Comparison of ENCODE assay signal across 8 cellular contexts in the genomic region with DNA sequence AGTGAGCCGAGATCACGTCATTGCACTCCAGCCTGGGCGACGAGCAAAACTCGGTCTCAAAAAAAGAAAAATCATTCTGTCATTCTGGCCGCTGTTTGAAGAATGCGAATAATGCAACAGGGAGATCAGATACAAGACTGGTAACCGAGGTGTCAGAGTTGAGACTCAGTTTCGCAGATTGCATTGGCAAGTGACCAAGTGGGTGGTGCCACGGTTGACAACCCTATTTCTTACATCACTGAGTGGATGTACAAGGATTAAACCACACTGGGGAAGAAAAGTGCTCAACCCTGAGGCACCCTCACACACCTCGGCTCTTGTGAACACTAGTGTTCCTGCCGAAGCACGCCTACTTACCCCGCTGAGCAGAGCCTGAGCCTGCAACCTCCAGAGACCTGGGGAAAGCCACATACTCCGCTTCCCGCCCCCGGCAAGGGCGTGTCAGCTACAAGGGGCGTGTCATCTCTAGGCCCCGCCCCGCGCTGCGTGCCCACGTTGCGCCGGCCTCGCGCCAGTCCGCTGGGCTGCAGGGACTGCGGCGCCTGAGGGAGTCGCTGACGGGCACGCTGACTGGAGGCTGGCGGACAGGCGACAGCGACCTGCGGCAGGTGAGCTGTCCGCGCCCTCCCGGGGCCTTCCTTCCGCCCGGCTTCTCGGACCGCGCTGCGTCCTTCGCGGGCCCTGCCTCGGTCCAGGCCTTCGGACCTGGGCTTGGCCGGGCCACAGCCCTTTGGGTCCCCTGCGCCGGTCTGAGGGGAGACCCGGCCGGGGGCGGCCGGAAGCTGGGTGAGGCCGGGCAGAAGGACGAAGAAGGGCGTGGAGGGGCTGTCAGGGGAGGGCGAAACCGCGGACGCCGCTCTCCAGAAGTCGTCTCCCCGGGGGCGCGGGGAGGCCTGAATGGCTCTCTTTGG. TPM values are rescaled to one million over a fixed set of nuclear protein-coding genes. Genes with fewer than 3 reads are reported as not detected.
DNase-seq lines count a peak whose midpoint lies in the region; ATAC-seq and TF ChIP-seq lines count a peak whose summit lies in the region.

TSS of gene HMOX2 (plus strand) at position 519 of the 911 bp plus-strand sequence. CDS start 29,127 bp downstream, outside the sequence.

- H3K36me3 ChIP-seq in adipocyte (ENCODE audit: control insufficient read depth, insufficient read depth, low read length, severe bottlenecking) (no peaks in the 10 kb centered on the region), upper lobe of left lung (no peaks in the 10 kb centered on the region)

- WGBS in upper lobe of left lung, 2 donors = 15 to 49% methylated on average over 13 to 40 of the region's 70 CpGs

- H3K27me3 ChIP-seq in adipocyte (replicated peaks; ENCODE audit: control insufficient read depth, insufficient read depth, low read length) (no peaks in the 10 kb centered on the region), upper lobe of left lung (no peaks in the 10 kb centered on the region)

- DNase-seq in NCI-H128 (lab: John Stamatoyannopoulos, UW; ENCODE audit: unreplicated experiment) (peak; percentile 77), SW480 (ENCODE audit: low spot score) (peak; percentile 95), adipocyte (ENCODE audit: low read depth) (peak; percentile 96), cardiac septum (ENCODE audit: low spot score) (peak; percentile 98), posterior cingulate gyrus (peak; percentile 88 to 100 (median 95)), upper lobe of left lung (peak; percentile 97 to 99)

- peak; percentile 63 for TF ChIP-seq CTCF in GM12874 (IDR thresholded peaks at IDR 0.05; ENCODE audit: insufficient read depth, low read depth, low read length)
- TF ChIP-seq CTCF in upper lobe of left lung (IDR thresholded peaks at IDR 0.05) = peak in 5 of 6 experiments; percentile 23 to 65 (median 58)

- peak within 1 kb of the TSS; percentile 92 for H3K9ac ChIP-seq in adipocyte (ENCODE audit: low read length)

- H3K27ac ChIP-seq in upper lobe of left lung = peak within 1 kb of the TSS; percentile 87 to 96 (median 90)

- intact Hi-C loops in cardiac septum (cut with DNase I) = no loop called here
- intact Hi-C loops in posterior cingulate gyrus (cut with DNase I) = no loop called here

- peak in 3 of 4 donors; percentile 75 to 98 (median 87) for TF ChIP-seq POLR2A in upper lobe of left lung (IDR thresholded peaks at IDR 0.05)

- TF ChIP-seq EP300 in upper lobe of left lung (IDR thresholded peaks at IDR 0.05) = peak in 1 of 4 donors; percentile 41

- H3K4me3 ChIP-seq in adipocyte (ENCODE audit: low read length) = peak within 1 kb of the TSS; percentile 95
- peak within 1 kb of the TSS; percentile 71 to 100 (median 86) for H3K4me3 ChIP-seq in upper lobe of left lung

- H3K4me1 ChIP-seq in adipocyte (ENCODE audit: control insufficient read depth, insufficient read depth, low read length) = peaks cover 15% of the 10 kb centered on the region
- H3K4me1 ChIP-seq in upper lobe of left lung = peaks cover 29 to 48% (median 33%) of the 10 kb centered on the region in 4 donors

- H3K9me3 ChIP-seq in adipocyte (ENCODE audit: control insufficient read depth, low read length) (no peaks in the 10 kb centered on the region), upper lobe of left lung (no peaks in the 10 kb centered on the region)

- peak; percentile 85 for ATAC-seq in HG02759 (IDR thresholded peaks at IDR 0.05; ENCODE audit: unreplicated experiment)
- peak; percentile 97 for ATAC-seq in upper lobe of left lung (ENCODE audit: low FRiP score in 2 of 2)

RNA-seq across cellular contexts. Expression of gene HMOX2, which starts in this region (rescaled TPM):
- total RNA-seq in cardiac septum (69.1 TPM), upper lobe of left lung (10 to 100 TPM; 22.0 to 93.9 (median 53.8) TPM)

Comparison
In these comparisons a context has a peak if more than half of its experiments do, and no peak if none do; other contexts are left out.
1. Peak in every context shown above with its lines: DNase-seq, ATAC-seq, H3K4me3 ChIP-seq and H3K27ac ChIP-seq.